In the genomic region with DNA sequence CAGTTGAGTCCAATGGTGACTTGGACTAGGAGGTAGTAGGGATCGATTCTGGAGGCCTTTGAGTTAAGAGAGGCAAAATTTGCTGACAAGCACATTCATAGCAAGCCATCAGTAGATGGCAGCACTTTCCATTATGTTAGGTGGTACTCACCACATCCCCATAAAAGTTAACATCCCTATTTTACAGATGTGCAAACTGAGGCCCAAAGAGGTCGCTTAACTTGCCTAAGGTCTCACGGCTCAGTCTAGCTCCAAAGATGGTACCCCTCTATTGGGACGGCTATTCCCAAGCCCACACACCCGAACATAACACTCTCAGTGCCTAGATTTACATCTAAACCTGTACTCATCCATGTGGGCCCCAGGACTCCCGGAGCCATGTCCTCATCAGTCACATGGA, we compare ENCODE assay signal across 8 cellular contexts. TPM values are rescaled to one million over a fixed set of nuclear protein-coding genes. Genes with fewer than 3 reads are reported as not detected.
A peak's percentile ranks its signal among the peaks of the same experiment; 100 is the strongest.
DNase-seq lines count a peak whose midpoint lies in the region; ATAC-seq and TF ChIP-seq lines count a peak whose summit lies in the region.

No MANE protein-coding gene starts in this region.

- peaks cover 52% of the 10 kb centered on the region for H3K4me1 ChIP-seq in lower lobe of right lung

- CTCF ChIA-PET in HEK293T (lab: Yijun Ruan, JAX) (interaction anchor here (1.2 to 1.4 kb wide), 2 partner anchors 30 to 32 kb away, joined by 3 read pairs; no protein-coding TSS in a partner anchor), activated B cell treated with CpG ODN at 0.5 μM for 24 hours (lab: Charles Lee) (interaction anchor here (1.7 to 2.8 kb wide), 3 partner anchors 16 to 39 kb away, joined by 7 to 30 read pairs (median 11); no protein-coding TSS in a partner anchor)

- DNase-seq in DMS 273 (lab: John Stamatoyannopoulos, UW; ENCODE audit: unreplicated experiment) (peak; percentile 64), HEK293T (ENCODE audit: extremely low spot score) (no peak), activated B cell treated with CpG ODN at 0.5 μM for 24 hours (no peak), lower lobe of right lung (no peak), H4 (ENCODE audit: low spot score) (no peak), left ventricle myocardium superior (no peak)
- no peak for DNase-seq in stimulated activated CD4-positive, alpha-beta T cell treated with anti-CD3 and anti-CD28 coated beads, Interleukin-4, amount 100 ng/mL, for 4 hours
- no peak for DNase-seq in activated naive CD4-positive, alpha-beta T cell treated with anti-CD3 and anti-CD28 coated beads, Interleukin-2, amount 50 U/mL, for 72 hours (ENCODE audit: low spot score in 2 of 2)

- ATAC-seq in activated B cell treated with CpG ODN at 0.5 μM for 24 hours (ENCODE audit: low read depth), result no peak
- no peak for ATAC-seq in lower lobe of right lung
- ATAC-seq in activated naive CD4-positive, alpha-beta T cell treated with anti-CD3 and anti-CD28 coated beads, Interleukin-2, amount 50 U/mL, for 72 hours, result no peak
- ATAC-seq in left ventricle myocardium superior, result no peak

- peak overlapping the region; percentile 47 for H3K4me3 Mint-ChIP-seq in activated B cell treated with CpG ODN at 0.5 μM for 24 hours

- POLR2A ChIA-PET in HEK293T (lab: Yijun Ruan, JAX), result interaction anchor here (1.1 kb wide), 1 partner anchor 33 kb away, joined by 3 read pairs; no protein-coding TSS in a partner anchor
- POLR2A ChIA-PET in activated B cell treated with CpG ODN at 0.5 μM for 24 hours (lab: Charles Lee), result interaction anchor here (1.9 kb wide), 1 partner anchor 32 kb away, joined by 7 read pairs; no protein-coding TSS in a partner anchor

- no peak overlapping the region for H3K27ac ChIP-seq in lower lobe of right lung

- H3K9me3 ChIP-seq in lower lobe of right lung, result no peaks in the 10 kb centered on the region

- H3K27me3 Mint-ChIP-seq in activated B cell treated with CpG ODN at 0.5 μM for 24 hours, result no peaks in the 10 kb centered on the region

- intact Hi-C loops in activated B cell treated with CpG ODN at 0.5 μM for 24 hours (cut with micrococcal nuclease), result no loop called here
- intact Hi-C loops in lower lobe of right lung (cut with DNase I), result no loop called here
- intact Hi-C loops in left ventricle myocardium superior (cut with micrococcal nuclease), result no loop called here

- H3K36me3 ChIP-seq in lower lobe of right lung, result no peaks in the 10 kb centered on the region

- H3K36me3 Mint-ChIP-seq in activated B cell treated with CpG ODN at 0.5 μM for 24 hours (ENCODE audit: low read depth), result peaks cover 3% of the 10 kb centered on the region
- H3K36me3 Mint-ChIP-seq in activated naive CD4-positive, alpha-beta T cell treated with anti-CD3 and anti-CD28 coated beads, Interleukin-2, amount 50 U/mL, for 72 hours, result peaks cover 0 to 5% of the 10 kb centered on the region in 2 donors

- H3K27me3 ChIP-seq in lower lobe of right lung (ENCODE audit: low read depth), result no peaks in the 10 kb centered on the region

- H3K4me1 Mint-ChIP-seq in activated B cell treated with CpG ODN at 0.5 μM for 24 hours, result peaks cover 52% of the 10 kb centered on the region

- no peaks in the 10 kb centered on the region for H3K9me3 Mint-ChIP-seq in activated B cell treated with CpG ODN at 0.5 μM for 24 hours
- no peaks in the 10 kb centered on the region for H3K9me3 Mint-ChIP-seq in activated naive CD4-positive, alpha-beta T cell treated with anti-CD3 and anti-CD28 coated beads, Interleukin-2, amount 50 U/mL, for 72 hours

- peak overlapping the region; percentile 72 for H3K27ac Mint-ChIP-seq in activated B cell treated with CpG ODN at 0.5 μM for 24 hours
- H3K27ac Mint-ChIP-seq in activated naive CD4-positive, alpha-beta T cell treated with anti-CD3 and anti-CD28 coated beads, Interleukin-2, amount 50 U/mL, for 72 hours, result no peak overlapping the region

- H3K4me3 ChIP-seq in lower lobe of right lung, result no peak overlapping the region

- TF ChIP-seq CTCF in activated B cell treated with CpG ODN at 0.5 μM for 24 hours (IDR thresholded peaks at IDR 0.05), result no peak
- peak; percentile 29 for TF ChIP-seq CTCF in lower lobe of right lung (IDR thresholded peaks at IDR 0.05)

TF ChIP-seq in HEK293T, 16 proteins besides CTCF, POLR2A, EP300 and RAD21:
- TF ChIP-seq CTBP1 (IDR thresholded peaks at IDR 0.05; ENCODE audit: borderline replicate concordance) (0 out of 2 replicates have a peak, but pooled peaks have one; percentile 21), ZNF384 (IDR thresholded peaks at IDR 0.05) (no peak)

RNA-seq across cellular contexts. Expression of a gene that starts 21.5 kb away (rescaled TPM):
- total RNA-seq in activated B cell treated with CpG ODN at 0.5 μM for 24 hours (16.8 and 20.4 TPM in 2 replicates), lower lobe of right lung (18.0 TPM), left ventricle myocardium superior (0.79 TPM)
- total RNA-seq in H4 (2014; rRNA removed; shearing (Covaris generic)), result 1.2 TPM in 1 of 2 replicates, not detected in the other
- total RNA-seq in activated naive CD4-positive, alpha-beta T cell treated with anti-CD3 and anti-CD28 coated beads, Interleukin-2, amount 50 U/mL, for 72 hours, result 10 to 100 TPM; 19.9 to 37.6 TPM

RNA-seq across cellular contexts. Expression of a gene that starts 22.6 kb away (rescaled TPM):
- 69.2 and 71.6 TPM in 2 replicates for total RNA-seq in activated B cell treated with CpG ODN at 0.5 μM for 24 hours
- 41.6 TPM for total RNA-seq in lower lobe of right lung
- total RNA-seq in H4 (2014; rRNA removed; shearing (Covaris generic)), result 49.3 and 84.0 TPM in 2 replicates
- 10 to 100 TPM in 1 of 2 donors, 1 to 10 TPM in 1; 9.7 to 60.7 TPM for total RNA-seq in activated naive CD4-positive, alpha-beta T cell treated with anti-CD3 and anti-CD28 coated beads, Interleukin-2, amount 50 U/mL, for 72 hours
- total RNA-seq in left ventricle myocardium superior, result 150 TPM

RNA-seq across cellular contexts. Expression of a gene that starts 39.9 kb away (rescaled TPM):
- 6.7 and 6.8 TPM in 2 replicates for total RNA-seq in activated B cell treated with CpG ODN at 0.5 μM for 24 hours
- total RNA-seq in lower lobe of right lung, result 4.5 TPM
- 6.8 and 9.0 TPM in 2 replicates for total RNA-seq in H4 (2014; rRNA removed; shearing (Covaris generic))
- total RNA-seq in activated naive CD4-positive, alpha-beta T cell treated with anti-CD3 and anti-CD28 coated beads, Interleukin-2, amount 50 U/mL, for 72 hours, result 10 to 100 TPM in 1 of 2 donors, 1 to 10 TPM in 1; 6.8 to 14.1 TPM
- 7.0 TPM for total RNA-seq in left ventricle myocardium superior

RNA-seq across cellular contexts. Expression of a gene that starts 41.4 kb away (rescaled TPM):
- total RNA-seq in activated B cell treated with CpG ODN at 0.5 μM for 24 hours, result 4.0 and 5.1 TPM in 2 replicates
- total RNA-seq in lower lobe of right lung, result 43.8 TPM
- total RNA-seq in H4 (2014; rRNA removed; shearing (Covaris generic)), result 0.14 and 1.1 TPM in 2 replicates
- 10 to 100 TPM; 10.9 to 52.2 TPM for total RNA-seq in activated naive CD4-positive, alpha-beta T cell treated with anti-CD3 and anti-CD28 coated beads, Interleukin-2, amount 50 U/mL, for 72 hours
- 222 TPM for total RNA-seq in left ventricle myocardium superior

RNA-seq across cellular contexts. Expression of a gene that starts 50.6 kb away (rescaled TPM):
- total RNA-seq in activated B cell treated with CpG ODN at 0.5 μM for 24 hours (1.2 and 1.5 TPM in 2 replicates), lower lobe of right lung (16.2 TPM), left ventricle myocardium superior (29.8 TPM)
- 3.5 and 6.1 TPM in 2 replicates for total RNA-seq in H4 (2014; rRNA removed; shearing (Covaris generic))
- total RNA-seq in activated naive CD4-positive, alpha-beta T cell treated with anti-CD3 and anti-CD28 coated beads, Interleukin-2, amount 50 U/mL, for 72 hours, result 1 to 10 TPM; 3.2 to 5.1 TPM
